In genomic region chr20:61056627-61057312, GRCh38 we compare ENCODE assay signal across 17 cellular contexts.
"Had no signal": no experiment of that assay in that cellular context is flagged by ENCODE, and none has a peak within 500 bp of the region (broad histone marks: within the 10 kb centered on the region; RNA-seq: fewer than 3 reads in every experiment).

No MANE protein-coding gene starts in this region.

- H3K9me3 Mint-ChIP-seq: mesothelial cell of epicardium; natural killer cell; neural crest cell; stimulated activated memory B cell treated with anti-CD40 and anti-IgM and Interleukin-4, amounts not matched to agents 10 μg/mL and 1 μg/mL and 100 μg/mL, for 72 hours had no signal

- H3K4me1 Mint-ChIP-seq: mesothelial cell of epicardium; natural killer cell; neural crest cell; stimulated activated memory B cell treated with anti-CD40 and anti-IgM and Interleukin-4, amounts not matched to agents 10 μg/mL and 1 μg/mL and 100 μg/mL, for 72 hours had no signal

- H3K36me3 Mint-ChIP-seq: mesothelial cell of epicardium; natural killer cell; stimulated activated memory B cell treated with anti-CD40 and anti-IgM and Interleukin-4, amounts not matched to agents 10 μg/mL and 1 μg/mL and 100 μg/mL, for 72 hours had no signal

- ATAC-seq: heart right ventricle; left lung; natural killer cell; stimulated activated memory B cell treated with anti-CD40 and anti-IgM and Interleukin-4, amounts not matched to agents 10 μg/mL and 1 μg/mL and 100 μg/mL, for 72 hours; upper lobe of right lung had no signal

- DNase-seq: colonic mucosa; effector CD8-positive, alpha-beta T cell; foreskin melanocyte; heart right ventricle; hypothalamus; left lung; natural killer cell; spleen; stimulated activated CD4-positive, alpha-beta T cell treated with anti-CD3 and anti-CD28 coated beads, Interleukin-15, amount 100 ng/mL, for 24 hours; stimulated activated CD4-positive, alpha-beta T cell treated with anti-CD3 and anti-CD28 coated beads, Interleukin-1b, Interleukin-23, amount 100 ng/mL, for 48 hours; stimulated activated CD4-positive, alpha-beta T cell treated with anti-CD3 and anti-CD28 coated beads, Interleukin-4, amount 100 ng/mL, for 24 hours; testis; upper lobe of right lung had no signal

- H3K4me3 Mint-ChIP-seq: mesothelial cell of epicardium; natural killer cell; neural crest cell; stimulated activated memory B cell treated with anti-CD40 and anti-IgM and Interleukin-4, amounts not matched to agents 10 μg/mL and 1 μg/mL and 100 μg/mL, for 72 hours; stimulated activated naive CD8-positive, alpha-beta T cell treated with anti-CD3 and anti-CD28 coated beads, Interleukin-15, Interleukin-2, amounts not matched to agents 100 ng/mL and 50 ng/mL, for 24 hours had no signal

- H3K27me3 Mint-ChIP-seq: stimulated activated memory B cell treated with anti-CD40 and anti-IgM and Interleukin-4, amounts not matched to agents 10 μg/mL and 1 μg/mL and 100 μg/mL, for 72 hours; stimulated activated naive CD8-positive, alpha-beta T cell treated with anti-CD3 and anti-CD28 coated beads, Interleukin-15, Interleukin-2, amounts not matched to agents 100 ng/mL and 50 ng/mL, for 24 hours had no signal

- H3K27ac Mint-ChIP-seq: mesothelial cell of epicardium; natural killer cell; stimulated activated memory B cell treated with anti-CD40 and anti-IgM and Interleukin-4, amounts not matched to agents 10 μg/mL and 1 μg/mL and 100 μg/mL, for 72 hours; stimulated activated naive CD8-positive, alpha-beta T cell treated with anti-CD3 and anti-CD28 coated beads, Interleukin-15, Interleukin-2, amounts not matched to agents 100 ng/mL and 50 ng/mL, for 24 hours had no signal
